In genomic region chr9:122356627-122357026, GRCh38 we compare ENCODE assay signal across 12 cellular contexts. TPM values are rescaled to one million over a fixed set of nuclear protein-coding genes. Genes with fewer than 3 reads are reported as not detected.
DNase-seq lines count a peak whose midpoint lies in the region; TF ChIP-seq lines count a peak whose summit lies in the region.
"Had no signal": no experiment of that assay in that cellular context is flagged by ENCODE, and none has a peak within 500 bp of the region (broad histone marks: within the 10 kb centered on the region; RNA-seq: fewer than 3 reads in every experiment).

No MANE protein-coding gene starts in this region.

- H3K36me3 Mint-ChIP-seq in neural progenitor cell: no peaks in the 10 kb centered on the region

- H4K20me1 ChIP-seq in MM.1S (ENCODE audit: insufficient read depth, low read length) (no peaks in the 10 kb centered on the region), neural progenitor cell (ENCODE audit: low read depth) (no peaks in the 10 kb centered on the region)

- peak; percentile 23 for TF ChIP-seq CTCF in GM12865 (IDR thresholded peaks at IDR 0.05; ENCODE audit: insufficient read depth, low read depth, low read length, missing control alignments)
- peak; percentile 31 for TF ChIP-seq CTCF in MM.1S (IDR thresholded peaks at IDR 0.05; ENCODE audit: low read length)
- peak; percentile 79 for TF ChIP-seq CTCF in brain microvascular endothelial cell (IDR thresholded peaks at IDR 0.05; ENCODE audit: low read depth, low read length, missing control alignments)
- peak; percentile 64 for TF ChIP-seq CTCF in neural progenitor cell (IDR thresholded peaks at IDR 0.05)

- no peaks in the 10 kb centered on the region for H3K4me1 Mint-ChIP-seq in neural progenitor cell

- H3K79me2 ChIP-seq in MM.1S (ENCODE audit: low read length): no peaks in the 10 kb centered on the region
- no peaks in the 10 kb centered on the region for H3K79me2 ChIP-seq in neural progenitor cell (ENCODE audit: low read depth)

- in situ Hi-C loops in brain microvascular endothelial cell (cut with HindIII; ENCODE audit: low pct_ligation_motif_present, low sequenced_read_pairs): no loop called here

- H3K36me3 ChIP-seq in MM.1S (replicated peaks; ENCODE audit: insufficient read depth, low read length) (no peaks in the 10 kb centered on the region), brain microvascular endothelial cell (replicated peaks) (no peaks in the 10 kb centered on the region), neural progenitor cell (no peaks in the 10 kb centered on the region)

- H3K27me3 Mint-ChIP-seq in neural progenitor cell (ENCODE audit: insufficient read depth, low read depth): peaks cover 7% of the 10 kb centered on the region

- H3K4me3 Mint-ChIP-seq in neural progenitor cell: no peak overlapping the region

- H3K4me3 ChIP-seq in GM12865 (ENCODE audit: low read depth, low read length): no peak overlapping the region
- H3K4me3 ChIP-seq in MM.1S (ENCODE audit: low read length): no peak overlapping the region
- no peak overlapping the region for H3K4me3 ChIP-seq in brain microvascular endothelial cell (ENCODE audit: low read depth, low read length)
- no peak overlapping the region for H3K4me3 ChIP-seq in neural progenitor cell
- H3K4me3 ChIP-seq: dorsolateral prefrontal cortex had no signal

- H3K27ac ChIP-seq in MM.1S (ENCODE audit: low read length) (no peak overlapping the region), brain microvascular endothelial cell (no peak overlapping the region), neural progenitor cell (no peak overlapping the region)
- H3K27ac ChIP-seq: dorsolateral prefrontal cortex had no signal

- H3K9ac ChIP-seq in MM.1S (ENCODE audit: low read length): no peak overlapping the region
- no peak overlapping the region for H3K9ac ChIP-seq in neural progenitor cell

- no peak overlapping the region for H3K27ac Mint-ChIP-seq in neural progenitor cell
- H3K27ac Mint-ChIP-seq: activated naive CD4-positive, alpha-beta T cell treated with anti-CD3 and anti-CD28 coated beads, Interleukin-2, amount 50 U/mL, for 72 hours had no signal

- H3K4me1 ChIP-seq in MM.1S (ENCODE audit: low read length) (no peaks in the 10 kb centered on the region), neural progenitor cell (no peaks in the 10 kb centered on the region)

- H3K27me3 ChIP-seq in MM.1S (replicated peaks; ENCODE audit: insufficient read depth, low read length) (no peaks in the 10 kb centered on the region), brain microvascular endothelial cell (replicated peaks) (no peaks in the 10 kb centered on the region), neural progenitor cell (no peaks in the 10 kb centered on the region)

- H3F3A ChIP-seq in MM.1S (ENCODE audit: insufficient read depth, low read length) (no peaks in the 10 kb centered on the region), neural progenitor cell (ENCODE audit: low read depth) (no peaks in the 10 kb centered on the region)

- H3K4me2 ChIP-seq in MM.1S (ENCODE audit: low read depth, low read length) (no peak overlapping the region), neural progenitor cell (no peak overlapping the region)

- no peak overlapping the region for H2AFZ ChIP-seq in MM.1S (ENCODE audit: low read length)
- peak overlapping the region; percentile 17 for H2AFZ ChIP-seq in neural progenitor cell (replicated peaks)

- no peaks in the 10 kb centered on the region for H3K9me3 ChIP-seq in MM.1S (replicated peaks; ENCODE audit: insufficient read depth, low read length)
- peaks cover 5% of the 10 kb centered on the region for H3K9me3 ChIP-seq in neural progenitor cell (ENCODE audit: low read depth)

- DNase-seq in GM12865 (ENCODE audit: low read depth): no peak
- no peak for DNase-seq in MM.1S
- DNase-seq in brain microvascular endothelial cell: no peak
- DNase-seq in neural progenitor cell (ENCODE audit: low spot score): peak; percentile 49
- no peak for DNase-seq in activated T-cell treated with anti-CD3 and anti-CD28 coated beads, Interleukin-2, amount 50 U/mL, for 48 hours
- no peak for DNase-seq in AG20443 (ENCODE audit: low spot score)
- DNase-seq in effector CD4-positive, alpha-beta T cell: no peak
- no peak for DNase-seq in ureter (ENCODE audit: low spot score)
- DNase-seq: activated CD4-positive, alpha-beta T cell treated with anti-CD3 and anti-CD28 coated beads, Interleukin-2, amount 50 U/mL, for 4 hours; dorsolateral prefrontal cortex; NCI-H524 treated with DMSO at 0.1 percent for 48 hours had no signal

- no peaks in the 10 kb centered on the region for H3K9me2 ChIP-seq in MM.1S (replicated peaks; ENCODE audit: insufficient read depth, low read length)

- peaks cover 7% of the 10 kb centered on the region for H3K9me3 Mint-ChIP-seq in neural progenitor cell

RNA-seq across cellular contexts. Expression of gene PTGS1, which starts 14.2 kb away (rescaled TPM):
- total RNA-seq in neural progenitor cell (ENCODE audit: low replicate concordance) (1.8 and 2.2 TPM in 2 replicates), ureter (12.5 TPM)

Comparison
In these comparisons a context has a peak if more than half of its experiments do, and no peak if none do; other contexts are left out.
1. CTCF ChIP-seq: peak in every context shown above with its lines; median percentile 79 in brain microvascular endothelial cell; 64 in neural progenitor cell; 31 in MM.1S; 23 in GM12865.